Comparison of ENCODE assay signal across 8 cellular contexts in the genomic region with DNA sequence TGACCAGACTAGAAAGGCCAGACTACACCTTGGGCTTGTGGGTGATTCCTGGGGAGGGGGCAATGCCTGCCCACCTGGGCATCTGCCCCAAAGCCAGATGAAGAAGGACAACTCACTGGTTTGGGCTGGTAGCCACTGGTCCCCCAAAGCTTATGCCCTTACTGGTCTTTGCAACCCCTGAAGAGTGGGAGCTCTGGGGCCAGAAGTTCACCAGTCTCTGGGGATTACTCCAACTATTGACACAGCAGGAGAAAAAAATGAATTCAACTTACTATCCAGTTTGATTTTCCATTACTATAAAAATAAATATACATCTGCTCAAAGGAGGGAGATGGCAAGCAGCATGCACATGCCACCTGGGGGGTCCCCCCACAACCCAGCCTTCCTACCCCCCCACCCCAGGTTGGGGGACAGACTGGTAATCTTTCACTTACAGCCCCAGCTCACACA. TPM values are rescaled to one million over a fixed set of nuclear protein-coding genes. Genes with fewer than 3 reads are reported as not detected.
DNase-seq lines count a peak whose midpoint lies in the region; ATAC-seq and TF ChIP-seq lines count a peak whose summit lies in the region.

No MANE protein-coding gene starts in this region.

- no peaks in the 10 kb centered on the region for H3K36me3 Mint-ChIP-seq in naive B cell

- no peaks in the 10 kb centered on the region for H3K9me3 Mint-ChIP-seq in naive B cell

- no peaks in the 10 kb centered on the region for H3K36me3 ChIP-seq in ACC112 (ENCODE audit: insufficient read depth, low read length)

- TF ChIP-seq CTCF in LNCaP clone FGC (IDR thresholded peaks at IDR 0.05; ENCODE audit: control insufficient read depth, extremely low read depth, insufficient read depth) (no peak), coronary artery (IDR thresholded peaks at IDR 0.05) (no peak)

- H3K27ac ChIP-seq in ACC112 (ENCODE audit: low read depth, low read length), result peak overlapping the region; percentile 51
- H3K27ac ChIP-seq in coronary artery, result peak overlapping the region; percentile 95 to 98

- H3K4me1 Mint-ChIP-seq in naive B cell, result peaks cover 14 to 55% (median 54%) of the 10 kb centered on the region in 3 donors

- H2AFZ ChIP-seq in ACC112 (ENCODE audit: low read length, unreplicated experiment), result no peak overlapping the region

- no peaks in the 10 kb centered on the region for H3K27me3 ChIP-seq in ACC112 (ENCODE audit: insufficient read depth, low read length)

- peaks cover 45% of the 10 kb centered on the region for H3K4me1 ChIP-seq in ACC112 (ENCODE audit: control insufficient read depth, insufficient read depth, low read length, unreplicated experiment)

- H3K27ac Mint-ChIP-seq in naive B cell, result peak overlapping the region in 4 of 6 donors; percentile 22 to 88 (median 60)

- peak overlapping the region; percentile 55 to 87 (median 78) for H3K4me3 Mint-ChIP-seq in naive B cell

- H3K4me3 ChIP-seq in ACC112 (ENCODE audit: low read depth, low read length), result peak overlapping the region; percentile 92
- peak overlapping the region; percentile 80 for H3K4me3 ChIP-seq in LNCaP clone FGC (ENCODE audit: low read depth, low read length)
- peak overlapping the region; percentile 89 for H3K4me3 ChIP-seq in coronary artery

- peaks cover 68% of the 10 kb centered on the region for H3K79me2 ChIP-seq in ACC112 (ENCODE audit: control insufficient read depth, insufficient read depth, low read length, unreplicated experiment)

- DNase-seq in LNCaP clone FGC (ENCODE audit: low read depth) (no peak), coronary artery (ENCODE audit: low spot score) (no peak), naive B cell (peak; percentile 51), NCI-H2227 (lab: John Stamatoyannopoulos, UW; ENCODE audit: unreplicated experiment) (no peak), amniotic stem cell (lab: John Stamatoyannopoulos, UW) (no peak)
- DNase-seq in stimulated activated CD4-positive, alpha-beta T cell treated with anti-CD3 and anti-CD28 coated beads, Interleukin-2, amount 100 ng/mL, for 48 hours, result no peak

- ATAC-seq in naive B cell (ENCODE audit: low read depth in 2 of 2) (peak in 1 of 2 donors; percentile 30), GM21529 (IDR thresholded peaks at IDR 0.05; ENCODE audit: unreplicated experiment) (no peak)

- H3K27me3 Mint-ChIP-seq in naive B cell, result no peaks in the 10 kb centered on the region

RNA-seq across cellular contexts. Expression of a gene that starts 2.6 kb away (rescaled TPM):
- polyA plus RNA-seq in naive B cell (ENCODE audit: low read depth in 6 of 6), result 1 to 10 TPM in 3 of 6 donors, under 1 TPM in 3; 0.15 to 2.3 (median 0.91) TPM

RNA-seq across cellular contexts. Expression of a gene that starts 33.6 kb away (rescaled TPM):
- polyA plus RNA-seq in naive B cell (ENCODE audit: low read depth in 6 of 6), result 100 to 1,000 TPM; 106 to 197 (median 132) TPM
